ENCODE assay signal across 8 cellular contexts in the genomic region with DNA sequence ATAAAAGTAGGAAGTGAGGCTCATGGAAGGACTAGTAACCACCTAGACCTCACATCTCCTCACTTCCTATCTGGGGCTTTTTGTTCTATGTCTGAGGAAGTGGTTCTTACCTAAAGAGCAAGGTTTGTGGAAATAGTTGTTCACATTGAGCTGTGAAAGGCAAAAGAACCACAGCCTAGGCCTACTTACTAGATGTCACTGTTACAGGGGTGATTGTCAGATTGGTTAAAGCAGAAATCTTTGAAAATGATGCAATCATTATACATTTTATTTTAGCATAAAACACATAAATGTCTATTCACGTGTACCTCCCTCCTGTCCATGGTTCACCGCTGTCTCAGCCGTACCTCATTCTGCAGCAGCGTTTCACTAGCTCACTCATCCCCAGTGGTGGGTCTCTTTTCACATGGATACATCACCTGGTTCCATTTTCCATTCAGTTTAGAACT.
DNase-seq lines count a peak whose midpoint lies in the region; ATAC-seq lines count a peak whose summit lies in the region.

No MANE protein-coding gene starts in this region.

- ATAC-seq in GM19452 (IDR thresholded peaks at IDR 0.05; ENCODE audit: unreplicated experiment) (peak; percentile 87), HG03571 (IDR thresholded peaks at IDR 0.05; ENCODE audit: unreplicated experiment) (peak; percentile 63)

- DNase-seq in activated T-cell treated with anti-CD3 and anti-CD28 coated beads for 4 hours, result peak; percentile 13
- peak; percentile 43 for DNase-seq in stimulated activated CD4-positive, alpha-beta T cell treated with anti-CD3 and anti-CD28 coated beads, Interleukin-4, amount 100 ng/mL, for 24 hours
- no peak for DNase-seq in globus pallidus (ENCODE audit: low spot score)
- DNase-seq in head of caudate nucleus, result no peak
- no peak for DNase-seq in DMS79 (lab: John Stamatoyannopoulos, UW)
- no peak for DNase-seq in COLO829 (ENCODE audit: low spot score)

- intact Hi-C loops in head of caudate nucleus (cut with DNase I), result no loop called here

Comparison
In these comparisons a context has a peak if more than half of its experiments do, and no peak if none do; other contexts are left out.
1. DNase-seq: peak in activated T-cell treated with anti-CD3 and anti-CD28 coated beads for 4 hours (single experiment) and stimulated activated CD4-positive, alpha-beta T cell treated with anti-CD3 and anti-CD28 coated beads, Interleukin-4, amount 100 ng/mL, for 24 hours (single experiment); none in globus pallidus (single experiment), head of caudate nucleus (0 of 42), DMS79 (single experiment) and COLO829 (single experiment).